ENCODE assay signal across 5 cellular contexts in genomic region chr3:142988221-142988620, GRCh38. TPM values are rescaled to one million over a fixed set of nuclear protein-coding genes. Genes with fewer than 3 reads are reported as not detected.
"Had no signal": no experiment of that assay in that cellular context is flagged by ENCODE, and none has a peak within 500 bp of the region (broad histone marks: within the 10 kb centered on the region; RNA-seq: fewer than 3 reads in every experiment).

No MANE protein-coding gene starts in this region.

RNA-seq across cellular contexts. Expression of gene PAQR9, which starts 24.7 kb away (rescaled TPM):
- total RNA-seq: activated CD8-positive, alpha-beta T cell treated with anti-CD3 and anti-CD28 coated beads for 36 hours; activated naive CD8-positive, alpha-beta T cell treated with anti-CD3 and anti-CD28 coated beads for 36 hours; activated T-cell treated with anti-CD3 and anti-CD28 coated beads, Interleukin-2, amount 50 U/mL, for 72 hours; activated T-helper 2 cell treated with anti-CD3 and anti-CD28 coated beads, Interferon-gamma antibody, Interleukin-2, Interleukin-4, amounts not matched to agents 10 μg/mL and 5 μg/mL and 100 μg/mL, durations not matched to agents 14 hours and 24 hours and 36 hours; Peyer's patch had no signal
